ENCODE assay signal across 22 cellular contexts in the genomic region with DNA sequence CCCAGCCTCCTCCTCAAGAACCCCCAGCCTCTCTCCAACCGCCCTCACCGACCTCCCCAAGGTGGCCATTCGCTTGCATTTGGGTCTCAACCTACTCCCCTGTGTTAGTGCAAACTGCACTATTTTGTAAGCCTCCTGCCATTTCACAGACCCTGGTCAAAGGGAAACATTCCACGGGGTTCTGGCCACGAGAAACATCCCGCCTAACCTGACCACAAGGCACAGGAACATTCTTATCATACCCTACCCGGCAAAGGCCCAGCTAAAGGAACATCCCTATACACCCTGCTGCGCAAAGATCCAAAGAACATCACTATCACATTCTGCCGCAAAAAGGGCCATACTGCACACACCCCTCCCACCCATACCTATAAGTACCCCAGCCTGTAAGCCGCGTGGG. TPM values are rescaled to one million over a fixed set of nuclear protein-coding genes. Genes with fewer than 3 reads are reported as not detected.
DNase-seq lines count a peak whose midpoint lies in the region; ATAC-seq and TF ChIP-seq lines count a peak whose summit lies in the region.
"Had no signal": no experiment of that assay in that cellular context is flagged by ENCODE, and none has a peak within 500 bp of the region (broad histone marks: within the 10 kb centered on the region; RNA-seq: fewer than 3 reads in every experiment).

No MANE protein-coding gene starts in this region.

- peak overlapping the region; percentile 23 for H2BK120ac ChIP-seq in neuronal stem cell (ENCODE audit: low read depth, low read length)

- H4K91ac ChIP-seq in neuronal stem cell (ENCODE audit: low read depth, low read length, poor library complexity) = peak overlapping the region; percentile 9

- H3K4me1 ChIP-seq in neuronal stem cell (ENCODE audit: control insufficient read depth in 2 of 2, insufficient read depth in 1 of 2, low read depth in 1 of 2, low read length in 2 of 2) = no peaks in the 10 kb centered on the region

- POLR2A ChIA-PET in WTC11 (lab: Charles Lee) = no interaction called here

- H2BK12ac ChIP-seq in neuronal stem cell (ENCODE audit: low read length) = no peak overlapping the region

- H3K4me3 Mint-ChIP-seq in WTC11 = no peak overlapping the region
- no peak overlapping the region for H3K4me3 Mint-ChIP-seq in activated T-helper 17 cell treated with anti-CD3 and anti-CD28 coated beads, Interleukin-2, amount 50 U/mL, for 72 hours
- H3K4me3 Mint-ChIP-seq: CD4-positive, CD25-positive, alpha-beta regulatory T cell; CD8-positive, alpha-beta memory T cell; H9 had no signal

- H2AK5ac ChIP-seq in neuronal stem cell (ENCODE audit: low read depth, low read length) = no peak overlapping the region

- no peaks in the 10 kb centered on the region for H3K79me1 ChIP-seq in neuronal stem cell (ENCODE audit: low read depth, low read length)

- H3K27me3 ChIP-seq in neuronal stem cell (ENCODE audit: control insufficient read depth in 3 of 3, insufficient read depth in 3 of 3, low read depth in 1 of 3, low read length in 3 of 3) = peaks cover 0 to 3% (median 0%) of the 10 kb centered on the region in 3 experiments
- H3K27me3 ChIP-seq: BE2C had no signal

- H3K4ac ChIP-seq in neuronal stem cell (ENCODE audit: low read length) = no peak overlapping the region

- no peak for TF ChIP-seq CTCF in WTC11 (IDR thresholded peaks at IDR 0.05)
- TF ChIP-seq CTCF in choroid plexus epithelial cell (conservative IDR thresholded peaks at IDR 0.05; ENCODE audit: low read depth, low read length) = no peak

- no peaks in the 10 kb centered on the region for H3K9me3 ChIP-seq in neuronal stem cell (replicated peaks in 1 of 2; ENCODE audit: control insufficient read depth in 2 of 2, insufficient read depth in 1 of 2, low read depth in 1 of 2, low read length in 2 of 2)
- H3K9me3 ChIP-seq: BE2C had no signal

- H3K27ac Mint-ChIP-seq in WTC11 = 0 out of 2 replicates have a peak overlapping the region, but pooled peaks have one; percentile 10
- H3K27ac Mint-ChIP-seq in activated T-helper 17 cell treated with anti-CD3 and anti-CD28 coated beads, Interleukin-2, amount 50 U/mL, for 72 hours = peak overlapping the region; percentile 40
- H3K27ac Mint-ChIP-seq: CD4-positive, CD25-positive, alpha-beta regulatory T cell; IgD-negative memory B cell had no signal

- no peak overlapping the region for H2BK5ac ChIP-seq in neuronal stem cell (ENCODE audit: low read length)

- H4K8ac ChIP-seq in neuronal stem cell (ENCODE audit: low read depth, low read length) = no peak overlapping the region

- no peaks in the 10 kb centered on the region for H3K9me3 Mint-ChIP-seq in WTC11
- H3K9me3 Mint-ChIP-seq in activated T-helper 17 cell treated with anti-CD3 and anti-CD28 coated beads, Interleukin-2, amount 50 U/mL, for 72 hours = no peaks in the 10 kb centered on the region
- H3K9me3 Mint-ChIP-seq: CD4-positive, CD25-positive, alpha-beta regulatory T cell; CD8-positive, alpha-beta memory T cell; H9 had no signal

- no peaks in the 10 kb centered on the region for H3K36me3 ChIP-seq in neuronal stem cell (replicated peaks in 1 of 2; ENCODE audit: control insufficient read depth in 2 of 2, insufficient read depth in 2 of 2, low read length in 2 of 2)
- H3K36me3 ChIP-seq: BE2C had no signal

- H2AFZ ChIP-seq in neuronal stem cell (ENCODE audit: low read length) = no peak overlapping the region

- no CpG with 5 or more reads among the region's 11 CpGs for WGBS in neuronal stem cell (ENCODE audit: extremely low coverage in 2 of 2, insufficient read length in 2 of 2, insufficient replicate concordance in 1 of 2), 2 donors

- peak overlapping the region; percentile 46 for H3K18ac ChIP-seq in neuronal stem cell (ENCODE audit: low read length)

- DNase-seq in WTC11 (ENCODE audit: low spot score) (no peak), choroid plexus epithelial cell (ENCODE audit: low read depth) (peak; percentile 44), neuronal stem cell (ENCODE audit: low spot score) (no peak), HuH-7 (ENCODE audit: low spot score) (no peak), T-helper 2 cell (no peak)
- DNase-seq: ACHN; BE2C; C1 segment of cervical spinal cord; CD4-positive, CD25-positive, alpha-beta regulatory T cell; CD8-positive, alpha-beta memory T cell; COR-L47; DMS 273 treated with DMSO at 0.1 percent for 48 hours; DMS53; DND-41; EL; GOT3; H9 had no signal

- H3K4me1 Mint-ChIP-seq in WTC11 = peaks cover 3% of the 10 kb centered on the region; the same call in 1 of the 2 replicates
- no peaks in the 10 kb centered on the region for H3K4me1 Mint-ChIP-seq in activated T-helper 17 cell treated with anti-CD3 and anti-CD28 coated beads, Interleukin-2, amount 50 U/mL, for 72 hours
- H3K4me1 Mint-ChIP-seq: CD4-positive, CD25-positive, alpha-beta regulatory T cell; CD8-positive, alpha-beta memory T cell; H9; IgD-negative memory B cell had no signal

- no peak overlapping the region for H3K4me2 ChIP-seq in neuronal stem cell (ENCODE audit: insufficient read depth, low read length, poor library complexity, severe bottlenecking)

- no peaks in the 10 kb centered on the region for H3K27me3 Mint-ChIP-seq in WTC11 (ENCODE audit: low read depth)
- peaks cover 13% of the 10 kb centered on the region for H3K27me3 Mint-ChIP-seq in activated T-helper 17 cell treated with anti-CD3 and anti-CD28 coated beads, Interleukin-2, amount 50 U/mL, for 72 hours

- ATAC-seq in WTC11 (no peak), HG03442 (IDR thresholded peaks at IDR 0.05; ENCODE audit: unreplicated experiment) (no peak)
- no peak for ATAC-seq in activated T-helper 17 cell treated with anti-CD3 and anti-CD28 coated beads, Interleukin-2, amount 50 U/mL, for 72 hours (replicated peaks)
- ATAC-seq: GM12878 had no signal

- H3K23ac ChIP-seq in neuronal stem cell (ENCODE audit: low read depth, low read length, poor library complexity) = no peak overlapping the region

- H2BK15ac ChIP-seq in neuronal stem cell (ENCODE audit: low read length) = no peak overlapping the region

- H3K14ac ChIP-seq in neuronal stem cell (ENCODE audit: low read length) = no peak overlapping the region

- CTCF ChIA-PET in WTC11 (lab: Charles Lee) = interaction anchor here (2.4 kb wide), 1 partner anchor 18 kb away, joined by 7 read pairs; no protein-coding TSS in a partner anchor

- H3K36me3 Mint-ChIP-seq in WTC11 = no peaks in the 10 kb centered on the region
- H3K36me3 Mint-ChIP-seq in activated T-helper 17 cell treated with anti-CD3 and anti-CD28 coated beads, Interleukin-2, amount 50 U/mL, for 72 hours (ENCODE audit: low read depth) = no peaks in the 10 kb centered on the region
- H3K36me3 Mint-ChIP-seq: CD4-positive, CD25-positive, alpha-beta regulatory T cell had no signal

- no peak overlapping the region for H3K9ac ChIP-seq in neuronal stem cell (ENCODE audit: low read depth, low read length, poor library complexity)

- no peak overlapping the region for H3K4me3 ChIP-seq in choroid plexus epithelial cell (ENCODE audit: low read depth, low read length)
- H3K4me3 ChIP-seq in neuronal stem cell (ENCODE audit: low read length in 2 of 2) = no peak overlapping the region
- H3K4me3 ChIP-seq: GM12878 had no signal

- H3K27ac ChIP-seq in neuronal stem cell (replicated peaks; ENCODE audit: low read length) = no peak overlapping the region

TF ChIP-seq in WTC11, 78 proteins besides CTCF, POLR2A, EP300 and RAD21 (continues in another document):
- TF ChIP-seq, protein P1, sequence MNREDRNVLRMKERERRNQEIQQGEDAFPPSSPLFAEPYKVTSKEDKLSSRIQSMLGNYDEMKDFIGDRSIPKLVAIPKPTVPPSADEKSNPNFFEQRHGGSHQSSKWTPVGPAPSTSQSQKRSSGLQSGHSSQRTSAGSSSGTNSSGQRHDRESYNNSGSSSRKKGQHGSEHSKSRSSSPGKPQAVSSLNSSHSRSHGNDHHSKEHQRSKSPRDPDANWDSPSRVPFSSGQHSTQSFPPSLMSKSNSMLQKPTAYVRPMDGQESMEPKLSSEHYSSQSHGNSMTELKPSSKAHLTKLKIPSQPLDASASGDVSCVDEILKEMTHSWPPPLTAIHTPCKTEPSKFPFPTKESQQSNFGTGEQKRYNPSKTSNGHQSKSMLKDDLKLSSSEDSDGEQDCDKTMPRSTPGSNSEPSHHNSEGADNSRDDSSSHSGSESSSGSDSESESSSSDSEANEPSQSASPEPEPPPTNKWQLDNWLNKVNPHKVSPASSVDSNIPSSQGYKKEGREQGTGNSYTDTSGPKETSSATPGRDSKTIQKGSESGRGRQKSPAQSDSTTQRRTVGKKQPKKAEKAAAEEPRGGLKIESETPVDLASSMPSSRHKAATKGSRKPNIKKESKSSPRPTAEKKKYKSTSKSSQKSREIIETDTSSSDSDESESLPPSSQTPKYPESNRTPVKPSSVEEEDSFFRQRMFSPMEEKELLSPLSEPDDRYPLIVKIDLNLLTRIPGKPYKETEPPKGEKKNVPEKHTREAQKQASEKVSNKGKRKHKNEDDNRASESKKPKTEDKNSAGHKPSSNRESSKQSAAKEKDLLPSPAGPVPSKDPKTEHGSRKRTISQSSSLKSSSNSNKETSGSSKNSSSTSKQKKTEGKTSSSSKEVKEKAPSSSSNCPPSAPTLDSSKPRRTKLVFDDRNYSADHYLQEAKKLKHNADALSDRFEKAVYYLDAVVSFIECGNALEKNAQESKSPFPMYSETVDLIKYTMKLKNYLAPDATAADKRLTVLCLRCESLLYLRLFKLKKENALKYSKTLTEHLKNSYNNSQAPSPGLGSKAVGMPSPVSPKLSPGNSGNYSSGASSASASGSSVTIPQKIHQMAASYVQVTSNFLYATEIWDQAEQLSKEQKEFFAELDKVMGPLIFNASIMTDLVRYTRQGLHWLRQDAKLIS (CRISPR knock-in tag; IDR thresholded peaks at IDR 0.05; ENCODE audit: borderline replicate concordance) = no peak
- TF ChIP-seq TCF7 (CRISPR knock-in tag; IDR thresholded peaks at IDR 0.05; ENCODE audit: low read depth) (no peak), FOXK1 (CRISPR knock-in tag; IDR thresholded peaks at IDR 0.05) (no peak)

RNA-seq across cellular contexts. Expression of a gene that starts 22.9 kb away (rescaled TPM):
- total RNA-seq in WTC11 (2021) = 2,455 to 2,509 TPM (median 2,505 TPM) in 3 replicates
- 1,000 to 10,000 TPM; 2,603 to 2,924 TPM for total RNA-seq in activated T-helper 17 cell treated with anti-CD3 and anti-CD28 coated beads, Interleukin-2, amount 50 U/mL, for 72 hours
- polyA plus RNA-seq in neuronal stem cell (2013, experiment 1 of 2) = 3,054 TPM
- polyA plus RNA-seq in neuronal stem cell (2013, experiment 2 of 2) = 3,086 TPM

RNA-seq across cellular contexts. Expression of a gene that starts 38.0 kb away (rescaled TPM):
- 0.13 to 0.39 TPM in 2 of 3 replicates, not detected in the other for total RNA-seq in WTC11 (2021)
- not detected for total RNA-seq in activated T-helper 17 cell treated with anti-CD3 and anti-CD28 coated beads, Interleukin-2, amount 50 U/mL, for 72 hours
- polyA plus RNA-seq in neuronal stem cell (2013, experiment 1 of 2) = not detected
- polyA plus RNA-seq in neuronal stem cell (2013, experiment 2 of 2) = 0.01 TPM
- total RNA-seq: CD4-positive, CD25-positive, alpha-beta regulatory T cell; CD8-positive, alpha-beta memory T cell; G401; H9 had no signal
- polyA plus RNA-seq: CD4-positive, CD25-positive, alpha-beta regulatory T cell; CD8-positive, alpha-beta memory T cell; IgD-negative memory B cell had no signal

RNA-seq across cellular contexts. Expression of a gene that starts 46.3 kb away (rescaled TPM):
- total RNA-seq in WTC11 (2021) = 34.9 to 37.3 TPM (median 36.7 TPM) in 3 replicates
- 10 to 100 TPM; 21.3 to 38.2 TPM for total RNA-seq in activated T-helper 17 cell treated with anti-CD3 and anti-CD28 coated beads, Interleukin-2, amount 50 U/mL, for 72 hours
- 22.9 TPM for polyA plus RNA-seq in neuronal stem cell (2013, experiment 1 of 2)
- 24.1 TPM for polyA plus RNA-seq in neuronal stem cell (2013, experiment 2 of 2)
